ENCODE assay signal across 15 cellular contexts in genomic region chr1:169538998-169539871, GRCh38. TPM values are rescaled to one million over a fixed set of nuclear protein-coding genes. Genes with fewer than 3 reads are reported as not detected.
DNase-seq lines count a peak whose midpoint lies in the region; ATAC-seq, FAIRE-seq and TF ChIP-seq lines count a peak whose summit lies in the region.
"Had no signal": no experiment of that assay in that cellular context is flagged by ENCODE, and none has a peak within 500 bp of the region (broad histone marks: within the 10 kb centered on the region; RNA-seq: fewer than 3 reads in every experiment).

No MANE protein-coding gene starts in this region.

- CTCF ChIA-PET in mammary epithelial cell (lab: Charles Lee; ENCODE audit: low non-redundant PET) = no interaction called here

- H3K4me3 Mint-ChIP-seq in mesothelial cell of epicardium = no peak overlapping the region
- H3K4me3 Mint-ChIP-seq: activated CD4-positive, alpha-beta T cell treated with anti-CD3 and anti-CD28 coated beads, Interleukin-2, amount 10 ng/mL, durations not matched to agents 24 days and 14 days; activated naive CD8-positive, alpha-beta T cell treated with anti-CD3 and anti-CD28 coated beads, Interleukin-2, amount 10 ng/mL, durations not matched to agents 7 days and 5 days; nephron progenitor cell had no signal

- H3K4me1 Mint-ChIP-seq in mesothelial cell of epicardium = peaks cover 3% of the 10 kb centered on the region
- H3K4me1 Mint-ChIP-seq: activated CD4-positive, alpha-beta T cell treated with anti-CD3 and anti-CD28 coated beads, Interleukin-2, amount 10 ng/mL, durations not matched to agents 24 days and 14 days; activated naive CD8-positive, alpha-beta T cell treated with anti-CD3 and anti-CD28 coated beads, Interleukin-2, amount 10 ng/mL, durations not matched to agents 7 days and 5 days; nephron progenitor cell had no signal

- no peak overlapping the region for H2AFZ ChIP-seq in mammary epithelial cell (ENCODE audit: low read depth, low read length)

- intact Hi-C loops in mammary epithelial cell (cut with micrococcal nuclease) = loop anchor here (2.0 kb wide), 1 partner anchor 52 kb away; no protein-coding TSS in a partner anchor

- dilution Hi-C loops in mammary epithelial cell (cut with HindIII; ENCODE audit: low sequenced_read_pairs) = no loop called here

- no peaks in the 10 kb centered on the region for H3K9me3 Mint-ChIP-seq in mesothelial cell of epicardium
- H3K9me3 Mint-ChIP-seq: activated naive CD8-positive, alpha-beta T cell treated with anti-CD3 and anti-CD28 coated beads, Interleukin-2, amount 10 ng/mL, durations not matched to agents 7 days and 5 days; nephron progenitor cell had no signal

- in situ Hi-C loops in mammary epithelial cell (cut with MboI; ENCODE audit: low sequenced_read_pairs in 2 of 2) = no loop called here

- H3K27ac Mint-ChIP-seq in mesothelial cell of epicardium = peak overlapping the region; percentile 11
- H3K27ac Mint-ChIP-seq: activated CD4-positive, alpha-beta T cell treated with anti-CD3 and anti-CD28 coated beads, Interleukin-2, amount 10 ng/mL, durations not matched to agents 24 days and 14 days; activated naive CD8-positive, alpha-beta T cell treated with anti-CD3 and anti-CD28 coated beads, Interleukin-2, amount 10 ng/mL, durations not matched to agents 7 days and 5 days; nephron progenitor cell had no signal

- no TSS peak for BruUV-seq in mammary epithelial cell (replicated peaks; lab: Mats Ljungman, UMichigan)

- no peaks in the 10 kb centered on the region for H4K20me1 ChIP-seq in mammary epithelial cell (ENCODE audit: insufficient read depth, low read length)

- no peaks in the 10 kb centered on the region for H3K27me3 ChIP-seq in mammary epithelial cell (ENCODE audit: insufficient read depth, low read length)

- H3K36me3 Mint-ChIP-seq in mesothelial cell of epicardium = peaks cover 2% of the 10 kb centered on the region

- H3K4me3 ChIP-seq in mammary epithelial cell (replicated peaks in 1 of 3; ENCODE audit: insufficient read depth in 1 of 3, low read depth in 2 of 3, low read length in 3 of 3) = no peak overlapping the region

- FAIRE-seq in D721Med (lab: Jason Lieb, UNC) = peak; percentile 84

- no peaks in the 10 kb centered on the region for H3K79me2 ChIP-seq in mammary epithelial cell (ENCODE audit: insufficient read depth, low read length)

- no peak for ATAC-seq in HG03342 (IDR thresholded peaks at IDR 0.05; ENCODE audit: unreplicated experiment)
- no peak for ATAC-seq in GM21515 (IDR thresholded peaks at IDR 0.05; ENCODE audit: unreplicated experiment)

- DNase-seq in D721Med (ENCODE audit: insufficient read length, low spot score) (no peak), LoVo (ENCODE audit: low spot score) (peak; percentile 75), mammary epithelial cell (peak; percentile 82), mesothelial cell of epicardium (ENCODE audit: low spot score in 2 of 2, unreplicated experiment in 2 of 2) (no peak), GM19240 (ENCODE audit: insufficient read length, low spot score) (no peak), NK-92 (lab: John Stamatoyannopoulos, UW; ENCODE audit: unreplicated experiment) (no peak)
- DNase-seq: activated CD4-positive, alpha-beta T cell treated with anti-CD3 and anti-CD28 coated beads, Interleukin-2, amount 10 ng/mL, durations not matched to agents 24 days and 14 days; activated naive CD8-positive, alpha-beta T cell treated with anti-CD3 and anti-CD28 coated beads, Interleukin-2, amount 10 ng/mL, durations not matched to agents 7 days and 5 days; effector CD8-positive, alpha-beta T cell; NCI-H2171; nephron progenitor cell; stimulated activated CD4-positive, alpha-beta T cell treated with anti-CD3 and anti-CD28 coated beads, Interleukin-15, amount 100 ng/mL, for 24 hours; stimulated activated naive CD4-positive, alpha-beta T cell had no signal

- no peaks in the 10 kb centered on the region for H3K9me3 ChIP-seq in mammary epithelial cell (replicated peaks; ENCODE audit: insufficient read depth, low read length)

- no peak overlapping the region for H3K27ac ChIP-seq in mammary epithelial cell (ENCODE audit: insufficient read depth, low read depth, low read length)

- no peak overlapping the region for H3K9ac ChIP-seq in mammary epithelial cell (ENCODE audit: insufficient read depth, low read length)

- no peak overlapping the region for H3K4me2 ChIP-seq in mammary epithelial cell (ENCODE audit: insufficient read depth, low read depth, low read length)

- H3K36me3 ChIP-seq in mammary epithelial cell (ENCODE audit: insufficient read depth, low read length) = no peaks in the 10 kb centered on the region

- H3K4me1 ChIP-seq in mammary epithelial cell (ENCODE audit: insufficient read depth, low read length) = peaks cover 12% of the 10 kb centered on the region

- 50% methylated on average over 3 of the region's 3 CpGs for WGBS in mammary epithelial cell (ENCODE audit: low coverage, missing lambda C conversion rate)

- no peaks in the 10 kb centered on the region for H3K27me3 Mint-ChIP-seq in mesothelial cell of epicardium (ENCODE audit: low read depth)
- H3K27me3 Mint-ChIP-seq: activated CD4-positive, alpha-beta T cell treated with anti-CD3 and anti-CD28 coated beads, Interleukin-2, amount 10 ng/mL, durations not matched to agents 24 days and 14 days had no signal

- no peak for TF ChIP-seq CTCF in D721Med (IDR thresholded peaks at IDR 0.05; ENCODE audit: insufficient read depth, missing control alignments)
- TF ChIP-seq CTCF in mammary epithelial cell (conservative IDR thresholded peaks at IDR 0.05 in 1 of 2, IDR thresholded peaks at IDR 0.05 in 1 of 2; ENCODE audit: extremely low read depth in 1 of 2, insufficient read depth in 1 of 2, low read depth in 1 of 2, low read length in 2 of 2) = no peak
- TF ChIP-seq CTCF in mesothelial cell of epicardium (IDR thresholded peaks at IDR 0.05; ENCODE audit: unreplicated experiment) = no peak

RNA-seq across cellular contexts. Expression of gene F5, which starts 47.0 kb away (rescaled TPM):
- total RNA-seq in mammary epithelial cell (not detected), mesothelial cell of epicardium (32.2 to 43.5 TPM (median 38.6 TPM) in 3 replicates)
- polyA plus RNA-seq in mammary epithelial cell = 0.01 TPM
- polyA minus RNA-seq in mammary epithelial cell = not detected

RNA-seq across cellular contexts. Expression of gene SLC19A2, which starts 53.5 kb away (rescaled TPM):
- total RNA-seq in mammary epithelial cell = 10 to 100 TPM in 1 of 2 donors, 1 to 10 TPM in 1; 6.3 to 11.0 TPM
- 5.6 TPM for polyA plus RNA-seq in mammary epithelial cell
- 10.6 TPM for polyA minus RNA-seq in mammary epithelial cell
- 16.1 to 18.2 TPM (median 17.8 TPM) in 3 replicates for total RNA-seq in mesothelial cell of epicardium

Comparison
In these comparisons a context has a peak if more than half of its experiments do, and no peak if none do; other contexts are left out.
1. DNase-seq: peak in LoVo (single experiment) and mammary epithelial cell (single experiment); none in D721Med (single experiment), mesothelial cell of epicardium (0 of 2), GM19240 (single experiment) and NK-92 (single experiment).
2. RNA of gene F5, which starts 47.0 kb away (total RNA-seq): 32.2 to 43.5 TPM in mesothelial cell of epicardium; not detected in mammary epithelial cell; every median in the first group is over 10 times any median in the second.